In genomic region chr10:99976886-99977391, GRCh38 we compare ENCODE assay signal across 9 cellular contexts. TPM values are rescaled to one million over a fixed set of nuclear protein-coding genes. Genes with fewer than 3 reads are reported as not detected.
DNase-seq lines count a peak whose midpoint lies in the region; ATAC-seq, FAIRE-seq and TF ChIP-seq lines count a peak whose summit lies in the region.
"Had no signal": no experiment of that assay in that cellular context is flagged by ENCODE, and none has a peak within 500 bp of the region (broad histone marks: within the 10 kb centered on the region; RNA-seq: fewer than 3 reads in every experiment).

No MANE protein-coding gene starts in this region.

- TF ChIP-seq CTCF in stomach (IDR thresholded peaks at IDR 0.05) = no peak

- TF ChIP-seq POLR2A in H54 (IDR thresholded peaks at IDR 0.05; ENCODE audit: low read depth, low read length) = no peak
- no peak for TF ChIP-seq POLR2A in stomach (IDR thresholded peaks at IDR 0.05)

- no peak overlapping the region for H3K4me3 ChIP-seq in stomach

- H3K4me1 ChIP-seq in stomach = peaks cover 8 to 51% (median 29%) of the 10 kb centered on the region in 4 donors

- WGBS in stomach, 5 donors = 45 to 79% (median 66%) methylated on average over 3 of the region's 3 CpGs

- intact Hi-C loops in left ventricle myocardium superior (cut with micrococcal nuclease) = loop anchor here (10.0 kb wide), 1 partner anchor 68 kb away; no protein-coding TSS in a partner anchor
- intact Hi-C loops in stomach (cut with DNase I; ENCODE audit: low total_unique reads) = no loop called here

- DNase-seq in H54 (ENCODE audit: insufficient read length, low spot score) (peak; percentile 57), amniotic epithelial cell (ENCODE audit: low read depth) (peak; percentile 92), left ventricle myocardium superior (no peak), stomach (no peak), SIG-M5 treated with dmso at 0.1 percent for 504 hours (lab: John Stamatoyannopoulos, UW; ENCODE audit: unreplicated experiment) (no peak), mesenteric fat pad (ENCODE audit: low spot score) (no peak), amygdala (lab: John Stamatoyannopoulos, UW) (no peak)

- no peaks in the 10 kb centered on the region for H3K9me3 ChIP-seq in stomach

- no peak for TF ChIP-seq EP300 in stomach (IDR thresholded peaks at IDR 0.05)

- H3K36me3 ChIP-seq in stomach = peaks cover 0 to under 1% (median 0%) of the 10 kb centered on the region in 4 donors

- FAIRE-seq in H54 (lab: Jason Lieb, UNC) = peak; percentile 70

- ATAC-seq in left ventricle myocardium superior (peak; percentile 81), HG03457 (IDR thresholded peaks at IDR 0.05; ENCODE audit: unreplicated experiment) (no peak)
- ATAC-seq: activated T-helper 17 cell treated with anti-CD3 and anti-CD28 coated beads, Interleukin-2, amount 50 U/mL, for 72 hours had no signal

- peak overlapping the region in 4 of 5 donors; percentile 50 to 81 (median 70) for H3K27ac ChIP-seq in stomach

- H3K27me3 ChIP-seq in stomach = no peaks in the 10 kb centered on the region

RNA-seq across cellular contexts. Expression of gene DNMBP, which starts 32.8 kb away (rescaled TPM):
- total RNA-seq in left ventricle myocardium superior = 5.5 TPM
- 10 to 100 TPM; 13.0 to 44.6 (median 39.7) TPM for total RNA-seq in stomach
- 10 to 100 TPM in 2 of 3 donors, 1 to 10 TPM in 1; 8.5 to 38.2 (median 11.1) TPM for polyA plus RNA-seq in stomach
- 19.7 TPM for total RNA-seq in mesenteric fat pad

Comparison
In these comparisons a context has a peak if more than half of its experiments do, and no peak if none do; other contexts are left out.
1. DNase-seq: peak in H54 (single experiment) and amniotic epithelial cell (single experiment); none in left ventricle myocardium superior (single experiment), stomach (single experiment), SIG-M5 treated with dmso at 0.1 percent for 504 hours (single experiment), mesenteric fat pad (single experiment) and amygdala (0 of 56).